Comparison of ENCODE assay signal across 9 cellular contexts in the genomic region with DNA sequence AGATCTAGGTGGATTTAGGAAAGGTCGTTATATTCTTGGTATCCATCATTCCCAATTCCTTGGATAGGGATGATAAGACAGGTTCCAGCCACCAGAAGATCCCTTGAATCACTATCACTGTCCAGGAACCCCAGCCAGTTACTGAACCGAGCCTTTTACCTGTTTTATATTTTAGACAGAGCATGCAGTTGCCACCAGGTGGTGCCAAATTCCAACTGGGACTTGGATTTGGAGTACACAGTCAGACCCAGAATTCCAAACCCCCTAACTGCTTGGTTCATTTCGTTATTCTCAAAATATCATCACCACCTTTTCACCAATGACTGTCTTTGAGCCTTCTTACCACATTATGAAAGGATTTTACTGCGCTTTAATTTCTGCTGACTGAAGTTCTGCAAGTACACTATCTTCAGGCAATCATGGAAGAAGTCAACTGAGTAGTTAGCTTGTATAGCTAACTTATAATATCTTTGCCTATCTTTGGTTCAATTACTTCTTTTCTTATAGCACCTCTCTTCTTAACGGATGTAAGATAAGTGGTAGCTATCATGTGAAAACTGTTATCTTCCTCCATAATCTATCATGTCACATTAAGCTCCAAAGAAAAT.
DNase-seq lines count a peak whose midpoint lies in the region; ATAC-seq and TF ChIP-seq lines count a peak whose summit lies in the region.
"Had no signal": no experiment of that assay in that cellular context is flagged by ENCODE, and none has a peak within 500 bp of the region (broad histone marks: within the 10 kb centered on the region; RNA-seq: fewer than 3 reads in every experiment).

No MANE protein-coding gene starts in this region.

- H3K4ac ChIP-seq in mesenchymal stem cell (ENCODE audit: low read depth in 1 of 2, low read length in 2 of 2) = no peak overlapping the region

- no peak overlapping the region for H2BK5ac ChIP-seq in mesenchymal stem cell (ENCODE audit: low read depth, low read length, poor library complexity, severe bottlenecking)

- no peak overlapping the region for H3K4me2 ChIP-seq in Karpas-422 (ENCODE audit: low read depth, low read length, poor library complexity, severe bottlenecking)
- no peak overlapping the region for H3K4me2 ChIP-seq in mesenchymal stem cell (ENCODE audit: low read length, poor library complexity, severe bottlenecking)

- DNase-seq in NCI-H748 (lab: John Stamatoyannopoulos, UW; ENCODE audit: unreplicated experiment) (peak; percentile 24), NCI-H748 treated with DMSO at 0.1 percent for 48 hours (lab: John Stamatoyannopoulos, UW) (no peak), Karpas-422 (peak; percentile 56), mesenchymal stem cell (peak; percentile 30), aorta (no peak)
- DNase-seq in activated CD4-positive, CD25-positive, alpha-beta regulatory T cell treated with anti-CD3 and anti-CD28 coated beads, Interleukin-2, amount 50 U/mL, for 72 hours = no peak

- TF ChIP-seq CTCF in brain (conservative IDR thresholded peaks at IDR 0.05) = peak; percentile 65 to 86

- H3K79me1 ChIP-seq in mesenchymal stem cell (replicated peaks; ENCODE audit: low read length, poor library complexity, severe bottlenecking) = peaks cover 3% of the 10 kb centered on the region

- H3K14ac ChIP-seq in mesenchymal stem cell (ENCODE audit: low read length in 2 of 2) = no peak overlapping the region

- H3K4me3 Mint-ChIP-seq in brain = no peak overlapping the region
- H3K4me3 Mint-ChIP-seq: activated naive CD8-positive, alpha-beta T cell had no signal

- H3K79me2 ChIP-seq in Karpas-422 (ENCODE audit: low read length) = no peaks in the 10 kb centered on the region

- H3K18ac ChIP-seq in mesenchymal stem cell (ENCODE audit: low read depth in 1 of 2, low read length in 2 of 2) = no peak overlapping the region

- no peak overlapping the region for H3K27ac ChIP-seq in Karpas-422 (ENCODE audit: low read length)
- H3K27ac ChIP-seq in mesenchymal stem cell (ENCODE audit: low read length, poor library complexity, severe bottlenecking) = no peak overlapping the region
- no peak overlapping the region for H3K27ac ChIP-seq in aorta (ENCODE audit: low read depth in 1 of 2, low read length in 2 of 2)

- H3K27me3 ChIP-seq in Karpas-422 (ENCODE audit: low read length) (no peaks in the 10 kb centered on the region), mesenchymal stem cell (ENCODE audit: control insufficient read depth in 1 of 2, insufficient read depth in 1 of 2, low read length in 2 of 2) (no peaks in the 10 kb centered on the region), aorta (ENCODE audit: control insufficient read depth in 1 of 2, insufficient read depth in 2 of 2, low read length in 1 of 2) (no peaks in the 10 kb centered on the region)

- no peak overlapping the region for H3K9ac ChIP-seq in Karpas-422 (ENCODE audit: low read length)
- no peak overlapping the region for H3K9ac ChIP-seq in mesenchymal stem cell (ENCODE audit: low read length)

- no peak overlapping the region for H2AK5ac ChIP-seq in mesenchymal stem cell (ENCODE audit: low read length, severe bottlenecking)

- no peak overlapping the region for H2BK120ac ChIP-seq in mesenchymal stem cell (ENCODE audit: low read depth, low read length)

- H3K27ac Mint-ChIP-seq in brain = no peak overlapping the region
- H3K27ac Mint-ChIP-seq: activated naive CD8-positive, alpha-beta T cell had no signal

- no peaks in the 10 kb centered on the region for H3K9me3 Mint-ChIP-seq in brain

- WGBS in mesenchymal stem cell = 75% methylated on average over 4 of the region's 5 CpGs
- WGBS in aorta, 2 donors = 69 to 75% methylated on average over 5 of the region's 5 CpGs

- no peaks in the 10 kb centered on the region for H4K20me1 ChIP-seq in Karpas-422 (ENCODE audit: insufficient read depth, low read depth, low read length)

- no peak overlapping the region for H4K91ac ChIP-seq in mesenchymal stem cell (ENCODE audit: low read length)

- H3K9me2 ChIP-seq in Karpas-422 (replicated peaks; ENCODE audit: insufficient read depth, low read length) = no peaks in the 10 kb centered on the region

- H3K36me3 Mint-ChIP-seq in brain = no peaks in the 10 kb centered on the region
- H3K36me3 Mint-ChIP-seq: activated naive CD8-positive, alpha-beta T cell had no signal

- H2BK12ac ChIP-seq in mesenchymal stem cell (ENCODE audit: low read length in 2 of 2) = no peak overlapping the region

- no peaks in the 10 kb centered on the region for H3K27me3 Mint-ChIP-seq in brain
- H3K27me3 Mint-ChIP-seq: activated naive CD8-positive, alpha-beta T cell had no signal

- ATAC-seq in GM21529 (IDR thresholded peaks at IDR 0.05; ENCODE audit: unreplicated experiment) = peak; percentile 87
- no peak for ATAC-seq in aorta (ENCODE audit: low FRiP score)

- H2BK15ac ChIP-seq in mesenchymal stem cell (ENCODE audit: low read depth, poor library complexity, severe bottlenecking) = no peak overlapping the region

- H3K9me3 ChIP-seq in Karpas-422 (ENCODE audit: low read length) (no peaks in the 10 kb centered on the region), mesenchymal stem cell (ENCODE audit: control insufficient read depth, low read length) (no peaks in the 10 kb centered on the region), aorta (ENCODE audit: control insufficient read depth, low read length) (no peaks in the 10 kb centered on the region)

- intact Hi-C loops in aorta (cut with DNase I) = no loop called here

- no peaks in the 10 kb centered on the region for H3K4me1 Mint-ChIP-seq in brain

- H3K23ac ChIP-seq in mesenchymal stem cell (ENCODE audit: low read length in 2 of 2) = no peak overlapping the region

- no peaks in the 10 kb centered on the region for H3K36me3 ChIP-seq in Karpas-422 (ENCODE audit: insufficient read depth, low read length)
- peaks cover 0 to 3% of the 10 kb centered on the region in 2 experiments for H3K36me3 ChIP-seq in mesenchymal stem cell (ENCODE audit: control insufficient read depth in 1 of 2, insufficient read depth in 2 of 2, low read depth in 1 of 2, low read length in 2 of 2)
- H3K36me3 ChIP-seq in aorta (ENCODE audit: control insufficient read depth in 1 of 2, insufficient read depth in 2 of 2, low read length in 1 of 2) = no peaks in the 10 kb centered on the region

- H3K4me1 ChIP-seq in Karpas-422 (ENCODE audit: low read length) = no peaks in the 10 kb centered on the region
- no peaks in the 10 kb centered on the region for H3K4me1 ChIP-seq in mesenchymal stem cell (ENCODE audit: control insufficient read depth, insufficient read depth, low read depth, low read length)
- H3K4me1 ChIP-seq in aorta (ENCODE audit: control insufficient read depth in 1 of 2, insufficient read depth in 2 of 2, low read length in 2 of 2) = peaks cover 0 to 2% of the 10 kb centered on the region in 2 donors

- H2AFZ ChIP-seq in Karpas-422 (ENCODE audit: low read length) (no peak overlapping the region), mesenchymal stem cell (ENCODE audit: low read depth, low read length) (no peak overlapping the region)

- H3K4me3 ChIP-seq in Karpas-422 (ENCODE audit: low read length) (no peak overlapping the region), mesenchymal stem cell (ENCODE audit: insufficient read depth in 1 of 2, low read depth in 1 of 2, low read length in 2 of 2) (no peak overlapping the region), aorta (ENCODE audit: low read length in 2 of 2) (no peak overlapping the region)

- H4K8ac ChIP-seq in mesenchymal stem cell (ENCODE audit: low read length) = no peak overlapping the region

Comparison
In these comparisons a context has a peak if more than half of its experiments do, and no peak if none do; other contexts are left out.
1. DNase-seq: peak in NCI-H748 (single experiment), Karpas-422 (single experiment) and mesenchymal stem cell (single experiment); none in NCI-H748 treated with DMSO at 0.1 percent for 48 hours (single experiment), activated CD4-positive, CD25-positive, alpha-beta regulatory T cell treated with anti-CD3 and anti-CD28 coated beads, Interleukin-2, amount 50 U/mL, for 72 hours (single experiment) and aorta (0 of 2).